In the genomic region with DNA sequence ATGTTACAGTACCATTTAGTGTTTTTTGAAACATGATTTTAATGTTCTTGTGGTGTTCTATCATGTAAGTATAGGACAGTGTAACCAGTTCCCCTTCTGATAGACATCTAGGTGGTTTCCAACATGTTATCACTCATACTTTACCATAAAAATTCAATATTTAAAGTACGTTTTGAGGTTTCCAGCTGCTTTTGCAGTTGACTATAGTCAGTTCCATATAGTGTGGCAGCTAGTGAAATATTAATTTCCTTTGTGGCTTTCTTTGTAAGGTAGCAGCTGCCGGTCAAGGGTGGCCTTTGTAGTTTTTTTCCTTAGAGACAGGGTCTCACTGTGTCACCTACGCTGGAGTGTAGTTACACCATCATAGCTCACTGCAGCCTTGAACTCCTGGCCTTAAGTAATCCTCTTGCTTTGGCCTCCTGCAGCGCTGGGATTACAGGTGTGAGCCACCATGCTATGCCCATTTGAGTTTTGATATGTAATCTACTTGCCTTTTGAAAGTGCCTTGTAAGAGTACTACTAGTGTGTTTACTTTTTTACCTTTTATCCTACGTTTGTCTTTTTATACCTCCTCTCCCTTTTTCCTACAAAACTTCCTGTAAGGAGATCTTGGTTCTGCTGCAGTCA, we compare ENCODE assay signal across 12 cellular contexts.
DNase-seq lines count a peak whose midpoint lies in the region; ATAC-seq and TF ChIP-seq lines count a peak whose summit lies in the region.
"Had no signal": no experiment of that assay in that cellular context is flagged by ENCODE, and none has a peak within 500 bp of the region (broad histone marks: within the 10 kb centered on the region; RNA-seq: fewer than 3 reads in every experiment).

No MANE protein-coding gene starts in this region.

- H3K27ac ChIP-seq in psoas muscle (peak overlapping the region; percentile 1), upper lobe of left lung (no peak overlapping the region)
- H3K27ac ChIP-seq: 22Rv1, coronary artery, Peyer's patch had no signal

- H3K36me3 ChIP-seq in psoas muscle (ENCODE audit: insufficient read depth in 1 of 2, low read depth in 1 of 2) (no peaks in the 10 kb centered on the region), upper lobe of left lung (no peaks in the 10 kb centered on the region)
- H3K36me3 ChIP-seq: Peyer's patch had no signal

- TF ChIP-seq CTCF in psoas muscle (IDR thresholded peaks at IDR 0.05) = no peak
- no peak for TF ChIP-seq CTCF in upper lobe of left lung (IDR thresholded peaks at IDR 0.05)

- no peaks in the 10 kb centered on the region for H3K27me3 ChIP-seq in psoas muscle (ENCODE audit: insufficient read depth in 3 of 3, low read length in 2 of 3)
- H3K27me3 ChIP-seq in upper lobe of left lung = no peaks in the 10 kb centered on the region
- H3K27me3 ChIP-seq: Peyer's patch had no signal

- H3K9me3 ChIP-seq in psoas muscle = no peaks in the 10 kb centered on the region
- no peaks in the 10 kb centered on the region for H3K9me3 ChIP-seq in upper lobe of left lung
- H3K9me3 ChIP-seq: Peyer's patch had no signal

- no peaks in the 10 kb centered on the region for H3K27me3 Mint-ChIP-seq in activated naive CD4-positive, alpha-beta T cell treated with anti-CD3 and anti-CD28 coated beads for 36 hours (ENCODE audit: low read depth)

- CTCF ChIA-PET in activated naive CD4-positive, alpha-beta T cell treated with anti-CD3 and anti-CD28 coated beads for 36 hours (lab: Charles Lee) = interaction anchor here (1.2 kb wide), 1 partner anchor 72 kb away, joined by 3 read pairs; no protein-coding TSS in a partner anchor

- TF ChIP-seq POLR2A in upper lobe of left lung (IDR thresholded peaks at IDR 0.05) = no peak

- H3K4me3 Mint-ChIP-seq in activated naive CD4-positive, alpha-beta T cell treated with anti-CD3 and anti-CD28 coated beads for 36 hours = no peak overlapping the region

- no peaks in the 10 kb centered on the region for H3K9me3 Mint-ChIP-seq in activated naive CD4-positive, alpha-beta T cell treated with anti-CD3 and anti-CD28 coated beads for 36 hours

- intact Hi-C loops in psoas muscle (cut with DNase I) = loop anchor here in 1 of 2 donors (1.0 kb wide), 1 partner anchor 14 kb away; no protein-coding TSS in a partner anchor
- intact Hi-C loops in activated naive CD4-positive, alpha-beta T cell treated with anti-CD3 and anti-CD28 coated beads for 36 hours (cut with micrococcal nuclease) = loop anchor here (5.0 kb wide), 2 partner anchors 63 to 647 kb away; a partner anchor contains a TSS

- no peak for DNase-seq in activated CD4-positive, CD25-positive, alpha-beta regulatory T cell treated with anti-CD3 and anti-CD28 coated beads, Interleukin-2, amount 50 U/mL, for 72 hours
- no peak for DNase-seq in psoas muscle
- no peak for DNase-seq in upper lobe of left lung
- no peak for DNase-seq in NCI-H1105 treated with DMSO at 0.1 percent for 48 hours (lab: John Stamatoyannopoulos, UW)
- no peak for DNase-seq in activated naive CD4-positive, alpha-beta T cell treated with anti-CD3 and anti-CD28 coated beads for 36 hours
- DNase-seq: KG1, Peyer's patch had no signal

- peaks cover 3% of the 10 kb centered on the region for H3K36me3 Mint-ChIP-seq in activated naive CD4-positive, alpha-beta T cell treated with anti-CD3 and anti-CD28 coated beads for 36 hours (ENCODE audit: low read depth)

- H3K4me3 ChIP-seq in psoas muscle (no peak overlapping the region), upper lobe of left lung (no peak overlapping the region)
- H3K4me3 ChIP-seq: coronary artery, Peyer's patch had no signal

- no peak for TF ChIP-seq EP300 in upper lobe of left lung (IDR thresholded peaks at IDR 0.05)

- no peak overlapping the region for H3K27ac Mint-ChIP-seq in activated naive CD4-positive, alpha-beta T cell treated with anti-CD3 and anti-CD28 coated beads for 36 hours

- H3K4me1 Mint-ChIP-seq in activated naive CD4-positive, alpha-beta T cell treated with anti-CD3 and anti-CD28 coated beads for 36 hours (ENCODE audit: low read depth) = peaks cover 35% of the 10 kb centered on the region

- ATAC-seq in activated CD4-positive, CD25-positive, alpha-beta regulatory T cell treated with anti-CD3 and anti-CD28 coated beads, Interleukin-2, amount 50 U/mL, for 24 hours = peak; percentile 63 to 70
- ATAC-seq in GM21786 (IDR thresholded peaks at IDR 0.05; ENCODE audit: unreplicated experiment) (peak; percentile 67), HG03460 (IDR thresholded peaks at IDR 0.05; ENCODE audit: unreplicated experiment) (peak; percentile 82), psoas muscle (no peak), upper lobe of left lung (ENCODE audit: low FRiP score in 2 of 2) (no peak)

- WGBS in psoas muscle, 3 donors = 70 to 82% (median 72%) methylated on average over 5 of the region's 5 CpGs
- 59 to 61% methylated on average over 5 of the region's 5 CpGs for WGBS in upper lobe of left lung, 2 donors

- peaks cover 46% of the 10 kb centered on the region for H3K4me1 ChIP-seq in psoas muscle
- peaks cover 0 to 17% (median 11%) of the 10 kb centered on the region in 4 donors for H3K4me1 ChIP-seq in upper lobe of left lung

Comparison
In these comparisons a context has a peak if more than half of its experiments do, and no peak if none do; other contexts are left out.
1. ATAC-seq: peak in activated CD4-positive, CD25-positive, alpha-beta regulatory T cell treated with anti-CD3 and anti-CD28 coated beads, Interleukin-2, amount 50 U/mL, for 24 hours (2 of 2), GM21786 (single experiment) and HG03460 (single experiment); none in psoas muscle (0 of 4) and upper lobe of left lung (0 of 2).